ENCODE assay signal across 1 cellular context in the genomic region with DNA sequence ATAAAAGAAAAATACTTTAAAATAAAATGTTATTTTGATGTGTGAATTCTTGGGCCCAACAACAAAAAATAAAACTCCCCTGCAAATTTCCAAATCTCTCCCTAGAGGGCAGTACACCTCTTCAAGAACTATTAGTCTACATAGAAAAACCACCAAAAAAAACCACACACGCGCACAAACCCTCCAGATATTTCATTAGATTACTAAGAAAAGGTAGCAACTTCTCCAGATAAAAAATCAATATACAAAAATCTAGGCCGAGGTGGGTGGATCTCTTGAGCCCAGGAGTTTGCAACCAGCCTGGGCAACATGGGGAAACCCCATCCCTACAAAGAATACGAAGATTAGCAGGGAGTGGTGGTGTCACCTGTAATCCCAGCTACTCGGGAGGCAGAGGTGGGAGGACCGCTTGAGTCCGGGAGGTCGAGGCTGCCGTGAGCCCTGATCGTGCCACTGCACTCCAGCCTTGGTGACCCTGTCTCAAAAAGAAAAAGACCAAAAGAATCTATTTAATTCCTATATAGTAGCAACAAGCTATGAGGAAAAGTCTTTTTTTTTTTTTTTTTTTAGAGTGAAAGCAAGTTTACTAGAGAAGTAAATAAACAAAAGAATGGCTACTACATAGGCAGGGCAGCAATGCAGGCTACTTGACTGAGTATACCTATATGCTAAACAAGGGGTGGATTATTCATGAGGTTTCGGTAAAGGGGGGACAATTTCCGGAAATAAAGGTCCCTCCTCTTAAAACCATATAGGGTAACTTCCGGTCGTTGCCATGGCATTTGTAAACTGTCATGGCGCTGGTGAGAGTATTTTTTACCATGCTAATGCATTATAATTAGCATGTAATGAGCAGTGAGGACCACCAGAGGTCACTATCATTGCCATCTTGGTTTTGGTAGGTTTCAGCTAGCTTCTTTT.
TF ChIP-seq lines count a peak whose summit lies in the region.

No MANE protein-coding gene starts in this region.

TF ChIP-seq in K562, 482 proteins besides CTCF, POLR2A, EP300 and RAD21 (continues in another document):
- TF ChIP-seq FOXO4 (CRISPR knock-in tag; IDR thresholded peaks at IDR 0.05) (no peak), JUND (IDR thresholded peaks at IDR 0.05; ENCODE audit: borderline replicate concordance, low read depth, low read length) (peak; percentile 50; the same call in 1 of the 2 replicates), JUND (tag; IDR thresholded peaks at IDR 0.05; ENCODE audit: borderline replicate concordance, low read depth, low read length) (no peak), ADNP (tag; IDR thresholded peaks at IDR 0.05) (0 out of 2 replicates have a peak, but pooled peaks have one; percentile 11), ZFP36 (IDR thresholded peaks at IDR 0.05; ENCODE audit: low read depth, low read length, partially characterized antibody) (peak; percentile 82), JUN (IDR thresholded peaks at IDR 0.05; ENCODE audit: borderline replicate concordance, low read depth, low read length) (0 out of 2 replicates have a peak, but pooled peaks have one; percentile 22), JUN (CRISPR knock-in tag; IDR thresholded peaks at IDR 0.05; ENCODE audit: borderline replicate concordance) (no peak), MYC (IDR thresholded peaks at IDR 0.05; ENCODE audit: low read depth, low read length) (0 out of 2 replicates have a peak, but pooled peaks have one; percentile 13), MYC (CRISPR knock-in tag; IDR thresholded peaks at IDR 0.05; ENCODE audit: borderline replicate concordance, low read depth) (no peak), SIN3A (IDR thresholded peaks at IDR 0.05; ENCODE audit: borderline replicate concordance in 2 of 2, control insufficient read depth in 1 of 2, low read depth in 2 of 2, low read length in 2 of 2) (peak in 1 of 2 experiments; percentile 71; a peak in 1 of 4 replicates), SMARCA5 (IDR thresholded peaks at IDR 0.05) (0 out of 2 replicates have a peak, but pooled peaks have one; percentile 19), SMC3 (conservative IDR thresholded peaks at IDR 0.05; ENCODE audit: insufficient read depth, low read depth, low read length) (peak; percentile 57; the same call in 1 of the 2 replicates), KLF10 (CRISPR knock-in tag; IDR thresholded peaks at IDR 0.05) (no peak), IRF2 (CRISPR knock-in tag; IDR thresholded peaks at IDR 0.05) (no peak), LCOR (CRISPR knock-in tag; IDR thresholded peaks at IDR 0.05) (0 out of 2 replicates have a peak, but pooled peaks have one; percentile 3), ZSCAN29 (IDR thresholded peaks at IDR 0.05) (peak; percentile 59; the same call in 1 of the 2 replicates), ZNF780A (CRISPR knock-in tag; IDR thresholded peaks at IDR 0.05) (no peak), NRF1 (conservative IDR thresholded peaks at IDR 0.05 in 1 of 2, IDR thresholded peaks at IDR 0.05 in 1 of 2) (peak in 1 of 2 experiments; percentile 25; a peak in 2 of 4 replicates), ZNF584 (CRISPR knock-in tag; IDR thresholded peaks at IDR 0.05; ENCODE audit: low read depth) (no peak), ZNF282 (CRISPR knock-in tag; IDR thresholded peaks at IDR 0.05) (no peak), NONO (IDR thresholded peaks at IDR 0.05; ENCODE audit: low read depth in 2 of 2, low read length in 1 of 2) (no peak), ZBTB2 (IDR thresholded peaks at IDR 0.05) (no peak), CHAMP1 (IDR thresholded peaks at IDR 0.05) (no peak), STAT5A (IDR thresholded peaks at IDR 0.05; ENCODE audit: borderline replicate concordance, low read length) (no peak), SUPT5H (IDR thresholded peaks at IDR 0.05) (no peak), DNMT1 (IDR thresholded peaks at IDR 0.05) (no peak), PML (IDR thresholded peaks at IDR 0.05; ENCODE audit: low read length) (no peak), PATZ1 (CRISPR knock-in tag; IDR thresholded peaks at IDR 0.05; ENCODE audit: borderline replicate concordance) (no peak), MIER1 (IDR thresholded peaks at IDR 0.05; ENCODE audit: low read depth) (no peak), MCM7 (IDR thresholded peaks at IDR 0.05) (no peak), ELF1 (tag; IDR thresholded peaks at IDR 0.05) (peak; percentile 35; the same call in 1 of the 2 replicates), MXI1 (IDR thresholded peaks at IDR 0.05; ENCODE audit: low read depth, low read length) (peak; percentile 96), MYBL2 (IDR thresholded peaks at IDR 0.05; ENCODE audit: low read depth) (no peak), MYBL2 (CRISPR knock-in tag; IDR thresholded peaks at IDR 0.05; ENCODE audit: borderline replicate concordance) (no peak)
- TF ChIP-seq, protein P1, sequence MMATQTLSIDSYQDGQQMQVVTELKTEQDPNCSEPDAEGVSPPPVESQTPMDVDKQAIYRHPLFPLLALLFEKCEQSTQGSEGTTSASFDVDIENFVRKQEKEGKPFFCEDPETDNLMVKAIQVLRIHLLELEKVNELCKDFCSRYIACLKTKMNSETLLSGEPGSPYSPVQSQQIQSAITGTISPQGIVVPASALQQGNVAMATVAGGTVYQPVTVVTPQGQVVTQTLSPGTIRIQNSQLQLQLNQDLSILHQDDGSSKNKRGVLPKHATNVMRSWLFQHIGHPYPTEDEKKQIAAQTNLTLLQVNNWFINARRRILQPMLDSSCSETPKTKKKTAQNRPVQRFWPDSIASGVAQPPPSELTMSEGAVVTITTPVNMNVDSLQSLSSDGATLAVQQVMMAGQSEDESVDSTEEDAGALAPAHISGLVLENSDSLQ (IDR thresholded peaks at IDR 0.05), result peak; percentile 56
- TF ChIP-seq, protein P2, sequence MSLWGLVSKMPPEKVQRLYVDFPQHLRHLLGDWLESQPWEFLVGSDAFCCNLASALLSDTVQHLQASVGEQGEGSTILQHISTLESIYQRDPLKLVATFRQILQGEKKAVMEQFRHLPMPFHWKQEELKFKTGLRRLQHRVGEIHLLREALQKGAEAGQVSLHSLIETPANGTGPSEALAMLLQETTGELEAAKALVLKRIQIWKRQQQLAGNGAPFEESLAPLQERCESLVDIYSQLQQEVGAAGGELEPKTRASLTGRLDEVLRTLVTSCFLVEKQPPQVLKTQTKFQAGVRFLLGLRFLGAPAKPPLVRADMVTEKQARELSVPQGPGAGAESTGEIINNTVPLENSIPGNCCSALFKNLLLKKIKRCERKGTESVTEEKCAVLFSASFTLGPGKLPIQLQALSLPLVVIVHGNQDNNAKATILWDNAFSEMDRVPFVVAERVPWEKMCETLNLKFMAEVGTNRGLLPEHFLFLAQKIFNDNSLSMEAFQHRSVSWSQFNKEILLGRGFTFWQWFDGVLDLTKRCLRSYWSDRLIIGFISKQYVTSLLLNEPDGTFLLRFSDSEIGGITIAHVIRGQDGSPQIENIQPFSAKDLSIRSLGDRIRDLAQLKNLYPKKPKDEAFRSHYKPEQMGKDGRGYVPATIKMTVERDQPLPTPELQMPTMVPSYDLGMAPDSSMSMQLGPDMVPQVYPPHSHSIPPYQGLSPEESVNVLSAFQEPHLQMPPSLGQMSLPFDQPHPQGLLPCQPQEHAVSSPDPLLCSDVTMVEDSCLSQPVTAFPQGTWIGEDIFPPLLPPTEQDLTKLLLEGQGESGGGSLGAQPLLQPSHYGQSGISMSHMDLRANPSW (CRISPR knock-in tag; IDR thresholded peaks at IDR 0.05), result no peak
- TF ChIP-seq, protein P3, sequence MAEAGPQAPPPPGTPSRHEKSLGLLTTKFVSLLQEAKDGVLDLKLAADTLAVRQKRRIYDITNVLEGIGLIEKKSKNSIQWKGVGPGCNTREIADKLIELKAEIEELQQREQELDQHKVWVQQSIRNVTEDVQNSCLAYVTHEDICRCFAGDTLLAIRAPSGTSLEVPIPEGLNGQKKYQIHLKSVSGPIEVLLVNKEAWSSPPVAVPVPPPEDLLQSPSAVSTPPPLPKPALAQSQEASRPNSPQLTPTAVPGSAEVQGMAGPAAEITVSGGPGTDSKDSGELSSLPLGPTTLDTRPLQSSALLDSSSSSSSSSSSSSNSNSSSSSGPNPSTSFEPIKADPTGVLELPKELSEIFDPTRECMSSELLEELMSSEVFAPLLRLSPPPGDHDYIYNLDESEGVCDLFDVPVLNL (CRISPR knock-in tag; IDR thresholded peaks at IDR 0.05; ENCODE audit: low read depth), result no peak
- TF ChIP-seq, protein P4, sequence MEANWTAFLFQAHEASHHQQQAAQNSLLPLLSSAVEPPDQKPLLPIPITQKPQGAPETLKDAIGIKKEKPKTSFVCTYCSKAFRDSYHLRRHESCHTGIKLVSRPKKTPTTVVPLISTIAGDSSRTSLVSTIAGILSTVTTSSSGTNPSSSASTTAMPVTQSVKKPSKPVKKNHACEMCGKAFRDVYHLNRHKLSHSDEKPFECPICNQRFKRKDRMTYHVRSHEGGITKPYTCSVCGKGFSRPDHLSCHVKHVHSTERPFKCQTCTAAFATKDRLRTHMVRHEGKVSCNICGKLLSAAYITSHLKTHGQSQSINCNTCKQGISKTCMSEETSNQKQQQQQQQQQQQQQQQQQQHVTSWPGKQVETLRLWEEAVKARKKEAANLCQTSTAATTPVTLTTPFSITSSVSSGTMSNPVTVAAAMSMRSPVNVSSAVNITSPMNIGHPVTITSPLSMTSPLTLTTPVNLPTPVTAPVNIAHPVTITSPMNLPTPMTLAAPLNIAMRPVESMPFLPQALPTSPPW (CRISPR knock-in tag; IDR thresholded peaks at IDR 0.05), result peak; percentile 92
- TF ChIP-seq, protein P5, sequence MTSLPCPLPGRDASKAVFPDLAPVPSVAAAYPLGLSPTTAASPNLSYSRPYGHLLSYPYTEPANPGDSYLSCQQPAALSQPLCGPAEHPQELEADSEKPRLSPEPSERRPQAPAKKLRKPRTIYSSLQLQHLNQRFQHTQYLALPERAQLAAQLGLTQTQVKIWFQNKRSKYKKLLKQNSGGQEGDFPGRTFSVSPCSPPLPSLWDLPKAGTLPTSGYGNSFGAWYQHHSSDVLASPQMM (CRISPR knock-in tag; IDR thresholded peaks at IDR 0.05), result no peak
- TF ChIP-seq, protein P6, sequence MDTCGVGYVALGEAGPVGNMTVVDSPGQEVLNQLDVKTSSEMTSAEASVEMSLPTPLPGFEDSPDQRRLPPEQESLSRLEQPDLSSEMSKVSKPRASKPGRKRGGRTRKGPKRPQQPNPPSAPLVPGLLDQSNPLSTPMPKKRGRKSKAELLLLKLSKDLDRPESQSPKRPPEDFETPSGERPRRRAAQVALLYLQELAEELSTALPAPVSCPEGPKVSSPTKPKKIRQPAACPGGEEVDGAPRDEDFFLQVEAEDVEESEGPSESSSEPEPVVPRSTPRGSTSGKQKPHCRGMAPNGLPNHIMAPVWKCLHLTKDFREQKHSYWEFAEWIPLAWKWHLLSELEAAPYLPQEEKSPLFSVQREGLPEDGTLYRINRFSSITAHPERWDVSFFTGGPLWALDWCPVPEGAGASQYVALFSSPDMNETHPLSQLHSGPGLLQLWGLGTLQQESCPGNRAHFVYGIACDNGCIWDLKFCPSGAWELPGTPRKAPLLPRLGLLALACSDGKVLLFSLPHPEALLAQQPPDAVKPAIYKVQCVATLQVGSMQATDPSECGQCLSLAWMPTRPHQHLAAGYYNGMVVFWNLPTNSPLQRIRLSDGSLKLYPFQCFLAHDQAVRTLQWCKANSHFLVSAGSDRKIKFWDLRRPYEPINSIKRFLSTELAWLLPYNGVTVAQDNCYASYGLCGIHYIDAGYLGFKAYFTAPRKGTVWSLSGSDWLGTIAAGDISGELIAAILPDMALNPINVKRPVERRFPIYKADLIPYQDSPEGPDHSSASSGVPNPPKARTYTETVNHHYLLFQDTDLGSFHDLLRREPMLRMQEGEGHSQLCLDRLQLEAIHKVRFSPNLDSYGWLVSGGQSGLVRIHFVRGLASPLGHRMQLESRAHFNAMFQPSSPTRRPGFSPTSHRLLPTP (IDR thresholded peaks at IDR 0.05; ENCODE audit: borderline replicate concordance, extremely low read depth, insufficient read length), result no peak
